1 cellular context compared by ENCODE assay signal in the genomic region with DNA sequence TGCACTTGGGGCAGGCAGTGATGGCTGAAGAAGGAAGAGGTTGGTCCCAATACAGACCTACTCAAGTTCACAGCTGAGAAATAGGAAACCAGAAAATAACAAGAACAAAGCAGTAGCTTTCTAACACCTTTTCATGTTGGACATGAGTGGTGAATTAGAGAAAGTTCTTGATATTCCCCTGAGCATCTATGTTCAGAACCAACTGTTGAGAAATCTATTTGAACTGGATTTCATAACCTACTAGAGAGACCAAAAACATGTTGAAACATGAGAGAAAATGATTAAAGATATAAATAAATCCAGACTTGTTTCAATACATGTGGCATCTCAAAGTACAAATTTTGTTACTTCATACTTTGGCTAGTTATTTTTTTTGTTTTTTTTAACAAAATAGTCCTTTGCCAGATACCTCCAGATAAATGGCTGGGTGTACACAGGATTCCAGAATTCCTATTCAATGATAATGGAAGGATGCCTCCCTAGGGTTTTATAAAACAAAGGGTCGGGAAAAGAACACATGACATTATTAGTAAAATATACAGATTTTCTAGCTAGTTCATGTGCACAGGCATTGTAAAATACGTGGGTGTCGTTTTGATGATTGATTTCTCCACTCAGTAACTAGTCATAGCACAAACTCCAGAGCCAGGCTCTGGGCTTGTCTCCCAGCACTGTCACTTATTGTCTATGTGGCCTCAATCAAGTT.
TF ChIP-seq lines count a peak whose summit lies in the region.

No MANE protein-coding gene starts in this region.

TF ChIP-seq in HepG2, 621 proteins besides CTCF, POLR2A, EP300 and RAD21:
- TF ChIP-seq HNF4A (CRISPR knock-in tag; IDR thresholded peaks at IDR 0.05) (0 out of 2 replicates have a peak, but pooled peaks have one; percentile 22), CENPX (CRISPR knock-in tag; IDR thresholded peaks at IDR 0.05) (no peak), CEBPG (CRISPR knock-in tag; IDR thresholded peaks at IDR 0.05) (peak; percentile 27), MED1 (CRISPR knock-in tag; IDR thresholded peaks at IDR 0.05) (no peak), ZNF253 (CRISPR knock-in tag; IDR thresholded peaks at IDR 0.05; ENCODE audit: borderline replicate concordance) (no peak), TOE1 (CRISPR knock-in tag; IDR thresholded peaks at IDR 0.05) (no peak), GATAD2A (CRISPR knock-in tag; IDR thresholded peaks at IDR 0.05) (peak; percentile 48; the same call in 1 of the 2 replicates), ZFP62 (CRISPR knock-in tag; IDR thresholded peaks at IDR 0.05) (no peak), RARA (CRISPR knock-in tag; IDR thresholded peaks at IDR 0.05) (no peak), ZFAT (CRISPR knock-in tag; conservative IDR thresholded peaks at IDR 0.05) (no peak), ZNF644 (CRISPR knock-in tag; IDR thresholded peaks at IDR 0.05; ENCODE audit: low read depth) (0 out of 2 replicates have a peak, but pooled peaks have one; percentile 10), ZNF20 (CRISPR knock-in tag; IDR thresholded peaks at IDR 0.05) (no peak), ZFP36L2 (CRISPR knock-in tag; IDR thresholded peaks at IDR 0.05) (no peak), SOX6 (IDR thresholded peaks at IDR 0.05) (no peak), SOX6 (CRISPR knock-in tag; IDR thresholded peaks at IDR 0.05) (peak; percentile 32; the same call in 1 of the 2 replicates), ISX (CRISPR knock-in tag; conservative IDR thresholded peaks at IDR 0.05) (no peak), ZNF354B (CRISPR knock-in tag; IDR thresholded peaks at IDR 0.05) (no peak), ATRX (CRISPR knock-in tag; IDR thresholded peaks at IDR 0.05; ENCODE audit: borderline replicate concordance) (no peak), ZNF619 (CRISPR knock-in tag; IDR thresholded peaks at IDR 0.05) (no peak), ZNF567 (CRISPR knock-in tag; IDR thresholded peaks at IDR 0.05; ENCODE audit: borderline replicate concordance) (no peak), CEBPB (IDR thresholded peaks at IDR 0.05; ENCODE audit: borderline replicate concordance, low read depth, low read length) (peak; percentile 56; the same call in 1 of the 2 replicates), SP5 (CRISPR knock-in tag; IDR thresholded peaks at IDR 0.05; ENCODE audit: borderline replicate concordance, low read depth) (no peak), ZNF737 (CRISPR knock-in tag; IDR thresholded peaks at IDR 0.05; ENCODE audit: borderline replicate concordance) (no peak), ZNF792 (CRISPR knock-in tag; IDR thresholded peaks at IDR 0.05) (no peak), KDM1A (CRISPR knock-in tag; IDR thresholded peaks at IDR 0.05) (no peak)
- TF ChIP-seq, protein P1, sequence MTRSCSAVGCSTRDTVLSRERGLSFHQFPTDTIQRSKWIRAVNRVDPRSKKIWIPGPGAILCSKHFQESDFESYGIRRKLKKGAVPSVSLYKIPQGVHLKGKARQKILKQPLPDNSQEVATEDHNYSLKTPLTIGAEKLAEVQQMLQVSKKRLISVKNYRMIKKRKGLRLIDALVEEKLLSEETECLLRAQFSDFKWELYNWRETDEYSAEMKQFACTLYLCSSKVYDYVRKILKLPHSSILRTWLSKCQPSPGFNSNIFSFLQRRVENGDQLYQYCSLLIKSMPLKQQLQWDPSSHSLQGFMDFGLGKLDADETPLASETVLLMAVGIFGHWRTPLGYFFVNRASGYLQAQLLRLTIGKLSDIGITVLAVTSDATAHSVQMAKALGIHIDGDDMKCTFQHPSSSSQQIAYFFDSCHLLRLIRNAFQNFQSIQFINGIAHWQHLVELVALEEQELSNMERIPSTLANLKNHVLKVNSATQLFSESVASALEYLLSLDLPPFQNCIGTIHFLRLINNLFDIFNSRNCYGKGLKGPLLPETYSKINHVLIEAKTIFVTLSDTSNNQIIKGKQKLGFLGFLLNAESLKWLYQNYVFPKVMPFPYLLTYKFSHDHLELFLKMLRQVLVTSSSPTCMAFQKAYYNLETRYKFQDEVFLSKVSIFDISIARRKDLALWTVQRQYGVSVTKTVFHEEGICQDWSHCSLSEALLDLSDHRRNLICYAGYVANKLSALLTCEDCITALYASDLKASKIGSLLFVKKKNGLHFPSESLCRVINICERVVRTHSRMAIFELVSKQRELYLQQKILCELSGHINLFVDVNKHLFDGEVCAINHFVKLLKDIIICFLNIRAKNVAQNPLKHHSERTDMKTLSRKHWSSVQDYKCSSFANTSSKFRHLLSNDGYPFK (CRISPR knock-in tag; IDR thresholded peaks at IDR 0.05; ENCODE audit: borderline replicate concordance): no peak
- TF ChIP-seq, protein P2, sequence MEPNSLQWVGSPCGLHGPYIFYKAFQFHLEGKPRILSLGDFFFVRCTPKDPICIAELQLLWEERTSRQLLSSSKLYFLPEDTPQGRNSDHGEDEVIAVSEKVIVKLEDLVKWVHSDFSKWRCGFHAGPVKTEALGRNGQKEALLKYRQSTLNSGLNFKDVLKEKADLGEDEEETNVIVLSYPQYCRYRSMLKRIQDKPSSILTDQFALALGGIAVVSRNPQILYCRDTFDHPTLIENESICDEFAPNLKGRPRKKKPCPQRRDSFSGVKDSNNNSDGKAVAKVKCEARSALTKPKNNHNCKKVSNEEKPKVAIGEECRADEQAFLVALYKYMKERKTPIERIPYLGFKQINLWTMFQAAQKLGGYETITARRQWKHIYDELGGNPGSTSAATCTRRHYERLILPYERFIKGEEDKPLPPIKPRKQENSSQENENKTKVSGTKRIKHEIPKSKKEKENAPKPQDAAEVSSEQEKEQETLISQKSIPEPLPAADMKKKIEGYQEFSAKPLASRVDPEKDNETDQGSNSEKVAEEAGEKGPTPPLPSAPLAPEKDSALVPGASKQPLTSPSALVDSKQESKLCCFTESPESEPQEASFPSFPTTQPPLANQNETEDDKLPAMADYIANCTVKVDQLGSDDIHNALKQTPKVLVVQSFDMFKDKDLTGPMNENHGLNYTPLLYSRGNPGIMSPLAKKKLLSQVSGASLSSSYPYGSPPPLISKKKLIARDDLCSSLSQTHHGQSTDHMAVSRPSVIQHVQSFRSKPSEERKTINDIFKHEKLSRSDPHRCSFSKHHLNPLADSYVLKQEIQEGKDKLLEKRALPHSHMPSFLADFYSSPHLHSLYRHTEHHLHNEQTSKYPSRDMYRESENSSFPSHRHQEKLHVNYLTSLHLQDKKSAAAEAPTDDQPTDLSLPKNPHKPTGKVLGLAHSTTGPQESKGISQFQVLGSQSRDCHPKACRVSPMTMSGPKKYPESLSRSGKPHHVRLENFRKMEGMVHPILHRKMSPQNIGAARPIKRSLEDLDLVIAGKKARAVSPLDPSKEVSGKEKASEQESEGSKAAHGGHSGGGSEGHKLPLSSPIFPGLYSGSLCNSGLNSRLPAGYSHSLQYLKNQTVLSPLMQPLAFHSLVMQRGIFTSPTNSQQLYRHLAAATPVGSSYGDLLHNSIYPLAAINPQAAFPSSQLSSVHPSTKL (CRISPR knock-in tag; IDR thresholded peaks at IDR 0.05): 0 out of 2 replicates have a peak, but pooled peaks have one; percentile 19
